12 cellular contexts compared by ENCODE assay signal in the genomic region with DNA sequence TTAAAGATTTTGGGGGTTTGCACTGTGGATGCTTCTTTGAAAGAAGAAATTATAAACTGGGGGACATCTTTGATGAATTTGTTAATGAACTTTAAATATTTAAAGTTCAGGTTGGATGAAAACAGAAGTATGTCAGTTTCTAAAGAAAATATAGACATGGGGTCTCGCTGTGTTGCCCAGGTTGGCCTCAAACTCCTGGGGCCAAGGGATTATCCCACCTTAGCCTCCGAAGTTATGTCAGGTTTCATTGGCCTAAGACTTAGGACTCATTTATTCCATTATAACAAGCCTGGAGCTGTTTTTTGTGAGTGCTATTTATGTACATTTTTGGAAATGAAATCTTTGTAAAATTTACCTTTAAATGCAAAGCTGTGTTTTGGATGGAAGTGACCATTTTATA. TPM values are rescaled to one million over a fixed set of nuclear protein-coding genes. Genes with fewer than 3 reads are reported as not detected.
A peak's percentile ranks its signal among the peaks of the same experiment; 100 is the strongest.
DNase-seq lines count a peak whose midpoint lies in the region; ATAC-seq and TF ChIP-seq lines count a peak whose summit lies in the region.
"Had no signal": no experiment of that assay in that cellular context is flagged by ENCODE, and none has a peak within 500 bp of the region (broad histone marks: within the 10 kb centered on the region; RNA-seq: fewer than 3 reads in every experiment).

No MANE protein-coding gene starts in this region.

- no peaks in the 10 kb centered on the region for H3K36me3 Mint-ChIP-seq in T-cell

- H3K4me1 ChIP-seq in right atrium auricular region (peaks cover 0 to 67% of the 10 kb centered on the region in 2 donors), esophagus squamous epithelium (peaks cover 0 to 84% (median 45%) of the 10 kb centered on the region in 3 donors), suprapubic skin (peaks cover 79% of the 10 kb centered on the region)

- H3K9me3 Mint-ChIP-seq in T-cell, result no peaks in the 10 kb centered on the region

- H3K4me3 Mint-ChIP-seq in T-cell, result peak overlapping the region in 2 of 3 donors; percentile 10 to 12

- H3K27me3 Mint-ChIP-seq in T-cell, result no peaks in the 10 kb centered on the region

- POLR2A ChIA-PET in T-cell (lab: Charles Lee), result interaction anchor here (0.6 to 1.7 kb wide), 7 partner anchors 10 to 161 kb away, joined by 3 to 7 read pairs (median 3); no protein-coding TSS in a partner anchor

- CTCF ChIA-PET in T-cell (lab: Charles Lee), result interaction anchor here (0.7 to 2.3 kb wide), 6 partner anchors 11 to 327 kb away, joined by 3 to 17 read pairs (median 3); no protein-coding TSS in a partner anchor

- WGBS in esophagus squamous epithelium, 2 donors, result 57 to 60% methylated on average over 2 of the region's 2 CpGs
- 60% methylated on average over 2 of the region's 2 CpGs for WGBS in suprapubic skin

- H3K4me3 ChIP-seq in right atrium auricular region, result no peak overlapping the region
- H3K4me3 ChIP-seq in esophagus squamous epithelium, result peak overlapping the region in 3 of 4 donors; percentile 73 to 98 (median 93)
- peak overlapping the region; percentile 82 for H3K4me3 ChIP-seq in suprapubic skin

- H3K4me1 Mint-ChIP-seq in T-cell, result peaks cover 26 to 46% (median 44%) of the 10 kb centered on the region in 3 donors

- H3K27me3 ChIP-seq in right atrium auricular region (no peaks in the 10 kb centered on the region), esophagus squamous epithelium (no peaks in the 10 kb centered on the region), suprapubic skin (no peaks in the 10 kb centered on the region)

- DNase-seq in right atrium auricular region (ENCODE audit: low spot score) (no peak), left cardiac atrium (no peak), T-cell (no peak), esophagus squamous epithelium (lab: John Stamatoyannopoulos, UW) (no peak), suprapubic skin (ENCODE audit: low spot score in 2 of 2) (no peak), NCI-H2196 treated with DMSO at 0.1 percent for 48 hours (lab: John Stamatoyannopoulos, UW; ENCODE audit: unreplicated experiment) (no peak), NCI-H1048 (lab: John Stamatoyannopoulos, UW) (no peak)
- DNase-seq: activated effector memory CD4-positive, alpha-beta T cell treated with anti-CD3 and anti-CD28 coated beads, Interleukin-2, amount 50 U/mL, for 16 hours; dermis blood vessel endothelial cell had no signal

- no peak for TF ChIP-seq EP300 in suprapubic skin (IDR thresholded peaks at IDR 0.05)

- H3K27ac ChIP-seq in right atrium auricular region (peak overlapping the region; percentile 97 to 99), esophagus squamous epithelium (peak overlapping the region in 3 of 4 donors; percentile 25 to 97 (median 95)), suprapubic skin (no peak overlapping the region)
- H3K27ac ChIP-seq: RWPE1 had no signal

- no peaks in the 10 kb centered on the region for H3K36me3 ChIP-seq in right atrium auricular region
- no peaks in the 10 kb centered on the region for H3K36me3 ChIP-seq in esophagus squamous epithelium
- H3K36me3 ChIP-seq in suprapubic skin, result no peaks in the 10 kb centered on the region

- TF ChIP-seq POLR2A in esophagus squamous epithelium (IDR thresholded peaks at IDR 0.05), result no peak
- no peak for TF ChIP-seq POLR2A in suprapubic skin (IDR thresholded peaks at IDR 0.05)

- intact Hi-C loops in left cardiac atrium (cut with DNase I), result loop anchor here in 1 of 2 donors (5.0 kb wide), 1 partner anchor 114 kb away; no protein-coding TSS in a partner anchor
- intact Hi-C loops in esophagus squamous epithelium (cut with DNase I), result no loop called here

- no peak for ATAC-seq in left cardiac atrium
- ATAC-seq in T-cell (replicated peaks in 1 of 4), result no peak
- no peak for ATAC-seq in GM21381 (IDR thresholded peaks at IDR 0.05; ENCODE audit: unreplicated experiment)
- ATAC-seq: left lobe of liver had no signal

- H3K9me3 ChIP-seq in right atrium auricular region, result no peaks in the 10 kb centered on the region
- H3K9me3 ChIP-seq in esophagus squamous epithelium, result no peaks in the 10 kb centered on the region
- no peaks in the 10 kb centered on the region for H3K9me3 ChIP-seq in suprapubic skin

- no peak overlapping the region for H3K27ac Mint-ChIP-seq in T-cell

- TF ChIP-seq CTCF in right atrium auricular region (IDR thresholded peaks at IDR 0.05) (no peak), esophagus squamous epithelium (IDR thresholded peaks at IDR 0.05) (no peak), suprapubic skin (IDR thresholded peaks at IDR 0.05) (no peak)

RNA-seq across cellular contexts. Expression of a gene that starts 2.5 kb away (rescaled TPM):
- total RNA-seq in right atrium auricular region (10 to 100 TPM; 37.0 to 64.4 TPM), left cardiac atrium (10 to 100 TPM; 38.5 to 39.7 TPM), T-cell (10 to 100 TPM; 17.7 to 22.1 (median 19.2) TPM), esophagus squamous epithelium (10 to 100 TPM; 36.7 to 69.8 (median 67.7) TPM), suprapubic skin (100 to 1,000 TPM in 3 of 4 donors, 10 to 100 TPM in 1; 83.3 to 116 (median 111) TPM)

Comparison
In these comparisons a context has a peak if more than half of its experiments do, and no peak if none do; other contexts are left out.
1. H3K4me3 ChIP-seq: peak in esophagus squamous epithelium (3 of 4) and suprapubic skin (single experiment); none in right atrium auricular region (0 of 2).